Comparison of ENCODE assay signal across 3 cellular contexts in genomic region chr20:57526067-57526884, GRCh38.
TF ChIP-seq lines count a peak whose summit lies in the region.

No MANE protein-coding gene starts in this region.

TF ChIP-seq in SK-N-SH, 30 proteins besides CTCF, POLR2A, EP300 and RAD21:
- TF ChIP-seq MEF2A (IDR thresholded peaks at IDR 0.05; ENCODE audit: borderline replicate concordance, low read depth) (no peak), REST (IDR thresholded peaks at IDR 0.05; ENCODE audit: low read depth, low read length) (no peak)

TF ChIP-seq in SK-N-SH treated with all-trans-retinoic acid at 6 μM for 48 hours, 23 proteins besides CTCF, POLR2A, EP300 and RAD21:
- TF ChIP-seq TOX (CRISPR knock-in tag; IDR thresholded peaks at IDR 0.05; ENCODE audit: borderline replicate concordance) (no peak), ARNTL (CRISPR knock-in tag; IDR thresholded peaks at IDR 0.05; ENCODE audit: borderline replicate concordance, low read depth) (no peak), CSDC2 (CRISPR knock-in tag; IDR thresholded peaks at IDR 0.05) (no peak), CSRNP3 (CRISPR knock-in tag; IDR thresholded peaks at IDR 0.05) (no peak), ZNF565 (CRISPR knock-in tag; conservative IDR thresholded peaks at IDR 0.05; ENCODE audit: low read depth) (no peak), CREB5 (CRISPR knock-in tag; IDR thresholded peaks at IDR 0.05; ENCODE audit: low read depth) (no peak), SNAI2 (CRISPR knock-in tag; IDR thresholded peaks at IDR 0.05) (no peak)

TF ChIP-seq in HepG2, 621 proteins besides CTCF, POLR2A, EP300 and RAD21:
- TF ChIP-seq ZNF34 (CRISPR knock-in tag; IDR thresholded peaks at IDR 0.05; ENCODE audit: borderline replicate concordance) (0 out of 2 replicates have a peak, but pooled peaks have one; percentile 52), TSC22D2 (CRISPR knock-in tag; IDR thresholded peaks at IDR 0.05; ENCODE audit: borderline replicate concordance) (no peak), MAFG (CRISPR knock-in tag; IDR thresholded peaks at IDR 0.05) (no peak), ZFX (CRISPR knock-in tag; IDR thresholded peaks at IDR 0.05; ENCODE audit: low read depth) (peak; percentile 36; the same call in 1 of the 2 replicates), ZNF451 (CRISPR knock-in tag; IDR thresholded peaks at IDR 0.05) (no peak), ZSCAN29 (CRISPR knock-in tag; conservative IDR thresholded peaks at IDR 0.05) (0 out of 2 replicates have a peak, but pooled peaks have one; percentile 12), YY1 (IDR thresholded peaks at IDR 0.05; ENCODE audit: insufficient read depth, insufficient replicate concordance, low read depth, low read length) (peak; percentile 24), MAZ (IDR thresholded peaks at IDR 0.05; ENCODE audit: borderline replicate concordance, low read depth, low read length) (peak; percentile 65; the same call in 1 of the 2 replicates), MAZ (CRISPR knock-in tag; IDR thresholded peaks at IDR 0.05; ENCODE audit: low read depth) (no peak), GATAD2A (CRISPR knock-in tag; IDR thresholded peaks at IDR 0.05) (no peak), ZNF124 (CRISPR knock-in tag; IDR thresholded peaks at IDR 0.05) (no peak), ZFP82 (CRISPR knock-in tag; IDR thresholded peaks at IDR 0.05; ENCODE audit: borderline replicate concordance) (0 out of 2 replicates have a peak, but pooled peaks have one; percentile 50), MTA1 (CRISPR knock-in tag; IDR thresholded peaks at IDR 0.05; ENCODE audit: borderline replicate concordance) (peak; percentile 17; the same call in 1 of the 2 replicates), SMC3 (IDR thresholded peaks at IDR 0.05; ENCODE audit: low read length) (peak; percentile 65), SNAI1 (CRISPR knock-in tag; IDR thresholded peaks at IDR 0.05; ENCODE audit: borderline replicate concordance) (no peak), CHD4 (IDR thresholded peaks at IDR 0.05; ENCODE audit: borderline replicate concordance, low read length) (peak; percentile 69; the same call in 1 of the 2 replicates), ZNF556 (CRISPR knock-in tag; IDR thresholded peaks at IDR 0.05; ENCODE audit: borderline replicate concordance) (0 out of 2 replicates have a peak, but pooled peaks have one; percentile 39), HES4 (CRISPR knock-in tag; IDR thresholded peaks at IDR 0.05; ENCODE audit: borderline replicate concordance) (no peak), TOE1 (CRISPR knock-in tag; IDR thresholded peaks at IDR 0.05) (no peak)
- TF ChIP-seq, protein P1, sequence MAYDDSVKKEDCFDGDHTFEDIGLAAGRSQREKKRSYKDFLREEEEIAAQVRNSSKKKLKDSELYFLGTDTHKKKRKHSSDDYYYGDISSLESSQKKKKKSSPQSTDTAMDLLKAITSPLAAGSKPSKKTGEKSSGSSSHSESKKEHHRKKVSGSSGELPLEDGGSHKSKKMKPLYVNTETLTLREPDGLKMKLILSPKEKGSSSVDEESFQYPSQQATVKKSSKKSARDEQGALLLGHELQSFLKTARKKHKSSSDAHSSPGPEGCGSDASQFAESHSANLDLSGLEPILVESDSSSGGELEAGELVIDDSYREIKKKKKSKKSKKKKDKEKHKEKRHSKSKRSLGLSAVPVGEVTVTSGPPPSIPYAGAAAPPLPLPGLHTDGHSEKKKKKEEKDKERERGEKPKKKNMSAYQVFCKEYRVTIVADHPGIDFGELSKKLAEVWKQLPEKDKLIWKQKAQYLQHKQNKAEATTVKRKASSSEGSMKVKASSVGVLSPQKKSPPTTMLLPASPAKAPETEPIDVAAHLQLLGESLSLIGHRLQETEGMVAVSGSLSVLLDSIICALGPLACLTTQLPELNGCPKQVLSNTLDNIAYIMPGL (CRISPR knock-in tag; IDR thresholded peaks at IDR 0.05; ENCODE audit: borderline replicate concordance in 1 of 2, low read depth in 1 of 2) = peak in 1 of 2 experiments; percentile 55; a peak in 1 of 4 replicates
- TF ChIP-seq, protein P2, sequence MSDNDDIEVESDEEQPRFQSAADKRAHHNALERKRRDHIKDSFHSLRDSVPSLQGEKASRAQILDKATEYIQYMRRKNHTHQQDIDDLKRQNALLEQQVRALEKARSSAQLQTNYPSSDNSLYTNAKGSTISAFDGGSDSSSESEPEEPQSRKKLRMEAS (IDR thresholded peaks at IDR 0.05) = peak; percentile 9; the same call in 1 of the 2 replicates
- TF ChIP-seq, protein P3, sequence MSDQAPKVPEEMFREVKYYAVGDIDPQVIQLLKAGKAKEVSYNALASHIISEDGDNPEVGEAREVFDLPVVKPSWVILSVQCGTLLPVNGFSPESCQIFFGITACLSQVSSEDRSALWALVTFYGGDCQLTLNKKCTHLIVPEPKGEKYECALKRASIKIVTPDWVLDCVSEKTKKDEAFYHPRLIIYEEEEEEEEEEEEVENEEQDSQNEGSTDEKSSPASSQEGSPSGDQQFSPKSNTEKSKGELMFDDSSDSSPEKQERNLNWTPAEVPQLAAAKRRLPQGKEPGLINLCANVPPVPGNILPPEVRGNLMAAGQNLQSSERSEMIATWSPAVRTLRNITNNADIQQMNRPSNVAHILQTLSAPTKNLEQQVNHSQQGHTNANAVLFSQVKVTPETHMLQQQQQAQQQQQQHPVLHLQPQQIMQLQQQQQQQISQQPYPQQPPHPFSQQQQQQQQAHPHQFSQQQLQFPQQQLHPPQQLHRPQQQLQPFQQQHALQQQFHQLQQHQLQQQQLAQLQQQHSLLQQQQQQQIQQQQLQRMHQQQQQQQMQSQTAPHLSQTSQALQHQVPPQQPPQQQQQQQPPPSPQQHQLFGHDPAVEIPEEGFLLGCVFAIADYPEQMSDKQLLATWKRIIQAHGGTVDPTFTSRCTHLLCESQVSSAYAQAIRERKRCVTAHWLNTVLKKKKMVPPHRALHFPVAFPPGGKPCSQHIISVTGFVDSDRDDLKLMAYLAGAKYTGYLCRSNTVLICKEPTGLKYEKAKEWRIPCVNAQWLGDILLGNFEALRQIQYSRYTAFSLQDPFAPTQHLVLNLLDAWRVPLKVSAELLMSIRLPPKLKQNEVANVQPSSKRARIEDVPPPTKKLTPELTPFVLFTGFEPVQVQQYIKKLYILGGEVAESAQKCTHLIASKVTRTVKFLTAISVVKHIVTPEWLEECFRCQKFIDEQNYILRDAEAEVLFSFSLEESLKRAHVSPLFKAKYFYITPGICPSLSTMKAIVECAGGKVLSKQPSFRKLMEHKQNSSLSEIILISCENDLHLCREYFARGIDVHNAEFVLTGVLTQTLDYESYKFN (CRISPR knock-in tag; conservative IDR thresholded peaks at IDR 0.05) = 0 out of 2 replicates have a peak, but pooled peaks have one; percentile 8
- TF ChIP-seq, protein P4, sequence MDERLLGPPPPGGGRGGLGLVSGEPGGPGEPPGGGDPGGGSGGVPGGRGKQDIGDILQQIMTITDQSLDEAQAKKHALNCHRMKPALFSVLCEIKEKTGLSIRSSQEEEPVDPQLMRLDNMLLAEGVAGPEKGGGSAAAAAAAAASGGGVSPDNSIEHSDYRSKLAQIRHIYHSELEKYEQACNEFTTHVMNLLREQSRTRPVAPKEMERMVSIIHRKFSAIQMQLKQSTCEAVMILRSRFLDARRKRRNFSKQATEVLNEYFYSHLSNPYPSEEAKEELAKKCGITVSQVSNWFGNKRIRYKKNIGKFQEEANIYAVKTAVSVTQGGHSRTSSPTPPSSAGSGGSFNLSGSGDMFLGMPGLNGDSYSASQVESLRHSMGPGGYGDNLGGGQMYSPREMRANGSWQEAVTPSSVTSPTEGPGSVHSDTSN (CRISPR knock-in tag; IDR thresholded peaks at IDR 0.05) = 0 out of 2 replicates have a peak, but pooled peaks have one; percentile 6
